In the genomic region with DNA sequence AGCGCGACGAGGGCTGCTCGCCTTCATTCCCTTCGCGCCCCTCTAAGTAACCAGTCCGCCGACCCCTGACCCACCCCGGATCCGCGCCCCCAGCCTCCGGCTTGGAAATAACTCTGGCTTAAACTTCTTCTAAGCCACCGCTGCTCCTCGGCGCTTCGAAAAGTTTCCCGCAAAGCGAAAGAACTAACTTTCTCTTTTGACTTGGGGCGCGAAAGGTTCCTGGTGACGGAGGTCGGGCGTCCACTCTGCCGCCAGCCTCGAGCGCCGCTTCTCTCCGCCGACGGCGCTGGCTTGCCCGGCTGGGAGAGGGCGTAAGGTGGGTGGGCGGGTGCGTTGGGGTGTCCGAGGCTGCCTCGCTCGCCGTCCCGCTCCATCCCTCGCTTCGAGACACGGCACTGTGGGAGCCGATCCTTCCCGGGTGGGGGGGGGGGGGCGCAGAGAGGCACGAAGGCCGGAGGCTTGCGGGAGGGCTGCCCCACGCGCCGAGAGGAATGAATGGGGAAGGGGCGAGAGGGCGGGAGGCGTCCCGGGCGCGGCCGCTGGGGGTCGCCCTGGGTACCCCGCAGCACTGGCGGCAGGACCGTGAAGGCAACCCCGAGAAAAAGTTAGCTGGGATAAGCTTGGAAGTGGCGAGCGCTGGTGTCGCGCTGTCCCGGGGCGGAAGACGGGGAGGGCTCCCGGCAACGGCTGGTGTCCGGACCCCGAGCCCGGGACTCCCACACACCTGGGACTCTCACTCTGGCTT, we compare ENCODE assay signal across 8 cellular contexts. TPM values are rescaled to one million over a fixed set of nuclear protein-coding genes. Genes with fewer than 3 reads are reported as not detected.
A peak's percentile ranks its signal among the peaks of the same experiment; 100 is the strongest.
DNase-seq lines count a peak whose midpoint lies in the region; ATAC-seq and TF ChIP-seq lines count a peak whose summit lies in the region.

No MANE protein-coding gene starts in this region.

- peak in 1 of 2 donors; percentile 32 for TF ChIP-seq POLR2A in tibial nerve (IDR thresholded peaks at IDR 0.05)

- peaks cover 0 to 5% of the 10 kb centered on the region in 2 donors for H3K27me3 ChIP-seq in tibial nerve

- H3K27me3 Mint-ChIP-seq in neural crest cell (ENCODE audit: low read depth) = peaks cover 62% of the 10 kb centered on the region

- H3K36me3 Mint-ChIP-seq in neural crest cell (ENCODE audit: low read depth) = no peaks in the 10 kb centered on the region

- peak overlapping the region; percentile 99 for H3K4me3 Mint-ChIP-seq in neural crest cell

- peaks cover 0 to 59% (median 28%) of the 10 kb centered on the region in 4 donors for H3K4me1 ChIP-seq in tibial nerve

- H3K27ac ChIP-seq in tibial nerve = peak overlapping the region; percentile 92 to 100 (median 100)

- H3K4me1 Mint-ChIP-seq in neural crest cell = peaks cover 45% of the 10 kb centered on the region

- H3K9me3 Mint-ChIP-seq in neural crest cell = no peaks in the 10 kb centered on the region

- 1% methylated on average over 45 to 47 of the region's 76 CpGs for WGBS in tibial nerve, 2 donors

- peak; percentile 15 for ATAC-seq in HG02970 (IDR thresholded peaks at IDR 0.05; ENCODE audit: low FRiP score, unreplicated experiment)

- H3K36me3 ChIP-seq in tibial nerve = no peaks in the 10 kb centered on the region

- H3K4me3 ChIP-seq in foreskin fibroblast (ENCODE audit: low read depth in 1 of 2, low read length in 2 of 2) (peak overlapping the region; percentile 55 to 80), tibial nerve (peak overlapping the region; percentile 60 to 89 (median 80))

- TF ChIP-seq EP300 in tibial nerve (IDR thresholded peaks at IDR 0.05) = peak in 1 of 2 donors; percentile 60

- H3K27ac Mint-ChIP-seq in neural crest cell (ENCODE audit: unreplicated experiment) = peak overlapping the region; percentile 92

- DNase-seq in NCI-H2227 (lab: John Stamatoyannopoulos, UW; ENCODE audit: unreplicated experiment) (peak; percentile 59), NCI-H2227 treated with DMSO at 0.1 percent for 48 hours (lab: John Stamatoyannopoulos, UW) (no peak), NOMO-1 treated with DMSO at 0.1 percent for 48 hours (lab: John Stamatoyannopoulos, UW; ENCODE audit: unreplicated experiment) (peak; percentile 42), foreskin fibroblast (peak in 1 of 2 donors; percentile 72), neural crest cell (ENCODE audit: low read depth, low spot score) (peak; percentile 73), tibial nerve (ENCODE audit: low spot score in 2 of 2) (peak; percentile 20 to 23)
- peak; percentile 31 for DNase-seq in activated effector memory CD4-positive, alpha-beta T cell treated with Interleukin-2 at 50 U/mL for 16 hours

- no peaks in the 10 kb centered on the region for H3K9me3 ChIP-seq in tibial nerve

- peak; percentile 32 for TF ChIP-seq CTCF in foreskin fibroblast (IDR thresholded peaks at IDR 0.05; ENCODE audit: low read depth, low read length)
- TF ChIP-seq CTCF in neural crest cell (conservative IDR thresholded peaks at IDR 0.05) = peak; percentile 74
- peak; percentile 36 to 60 (median 55) for TF ChIP-seq CTCF in tibial nerve (IDR thresholded peaks at IDR 0.05)

RNA-seq across cellular contexts. Expression of a gene that starts 0.6 kb away (rescaled TPM):
- total RNA-seq in neural crest cell (10.3 and 12.3 TPM in 2 replicates), tibial nerve (10 to 100 TPM; 12.3 to 19.2 (median 13.7) TPM)
